8 cellular contexts compared by ENCODE assay signal in genomic region chr1:96966536-96967138, GRCh38.
DNase-seq lines count a peak whose midpoint lies in the region; ATAC-seq lines count a peak whose summit lies in the region.

No MANE protein-coding gene starts in this region.

- no peak overlapping the region for H3K27ac ChIP-seq in epithelial cell of prostate
- no peak overlapping the region for H3K27ac ChIP-seq in naive thymus-derived CD4-positive, alpha-beta T cell (ENCODE audit: low read depth, low read length)

- DNase-seq in D341Med (ENCODE audit: low spot score) = peak; percentile 72
- DNase-seq in NOMO-1 treated with DMSO at 0.1 percent for 48 hours (lab: John Stamatoyannopoulos, UW; ENCODE audit: unreplicated experiment) = peak; percentile 53
- DNase-seq in activated CD8-positive, alpha-beta memory T cell treated with anti-CD3 and anti-CD28 coated beads, Interleukin-2, amount 50 U/mL, for 24 hours (ENCODE audit: extremely low read depth) = peak; percentile 44
- peak; percentile 6 for DNase-seq in epithelial cell of prostate (ENCODE audit: low read depth, low spot score)
- peak; percentile 30 to 71 (median 60) for DNase-seq in naive thymus-derived CD4-positive, alpha-beta T cell
- peak; percentile 22 to 42 for DNase-seq in stimulated activated CD8-positive, alpha-beta memory T cell treated with anti-CD3 and anti-CD28 coated beads, Interleukin-7, amount 100 ng/mL, for 48 hours (ENCODE audit: extremely low read depth in 1 of 2, low read depth in 1 of 2)

- no peak overlapping the region for H3K27ac Mint-ChIP-seq in naive thymus-derived CD4-positive, alpha-beta T cell

- peaks cover 7 to 55% (median 28%) of the 10 kb centered on the region in 5 donors for H3K27me3 Mint-ChIP-seq in naive thymus-derived CD4-positive, alpha-beta T cell

- POLR2A ChIA-PET in naive thymus-derived CD4-positive, alpha-beta T cell (lab: Charles Lee) = no interaction called here

- no peaks in the 10 kb centered on the region for H3K4me1 ChIP-seq in naive thymus-derived CD4-positive, alpha-beta T cell (ENCODE audit: control insufficient read depth in 2 of 2, insufficient read depth in 2 of 2, low read length in 2 of 2)

- H3K9me3 Mint-ChIP-seq in naive thymus-derived CD4-positive, alpha-beta T cell = no peaks in the 10 kb centered on the region

- H3K9me3 ChIP-seq in naive thymus-derived CD4-positive, alpha-beta T cell (ENCODE audit: control insufficient read depth in 2 of 3, low read length in 3 of 3) = no peaks in the 10 kb centered on the region

- no peaks in the 10 kb centered on the region for H3K4me1 Mint-ChIP-seq in naive thymus-derived CD4-positive, alpha-beta T cell

- ATAC-seq in GM19463 (IDR thresholded peaks at IDR 0.05; ENCODE audit: unreplicated experiment) (peak; percentile 88), HG03565 (IDR thresholded peaks at IDR 0.05; ENCODE audit: unreplicated experiment) (peak; percentile 88)
- peak; percentile 82 for ATAC-seq in naive thymus-derived CD4-positive, alpha-beta T cell

- H3K36me3 Mint-ChIP-seq in naive thymus-derived CD4-positive, alpha-beta T cell = no peaks in the 10 kb centered on the region

- H3K36me3 ChIP-seq in naive thymus-derived CD4-positive, alpha-beta T cell (ENCODE audit: control insufficient read depth in 2 of 3, insufficient read depth in 3 of 3, low read length in 3 of 3) = no peaks in the 10 kb centered on the region

- no peaks in the 10 kb centered on the region for H3K27me3 ChIP-seq in naive thymus-derived CD4-positive, alpha-beta T cell (ENCODE audit: control insufficient read depth in 2 of 2, insufficient read depth in 2 of 2, low read length in 2 of 2)

- CTCF ChIA-PET in naive thymus-derived CD4-positive, alpha-beta T cell (lab: Charles Lee) = interaction anchor here (0.7 to 1.0 kb wide), 2 partner anchors 1083 to 1093 kb away, joined by 3 read pairs; no protein-coding TSS in a partner anchor

- no peak overlapping the region for H3K4me3 Mint-ChIP-seq in naive thymus-derived CD4-positive, alpha-beta T cell

- no peak overlapping the region for H3K4me3 ChIP-seq in naive thymus-derived CD4-positive, alpha-beta T cell (ENCODE audit: low read length)

- intact Hi-C loops in naive thymus-derived CD4-positive, alpha-beta T cell (cut with micrococcal nuclease) = loop anchor here (1.0 to 10.0 kb wide), 4 partner anchors 848 to 1088 kb away; no protein-coding TSS in a partner anchor

Comparison
In these comparisons a context has a peak if more than half of its experiments do, and no peak if none do; other contexts are left out.
1. DNase-seq: peak in every context shown above with its lines; median percentile 72 in D341Med; 60 in naive thymus-derived CD4-positive, alpha-beta T cell; 53 in NOMO-1 treated with DMSO at 0.1 percent for 48 hours; 44 in activated CD8-positive, alpha-beta memory T cell treated with anti-CD3 and anti-CD28 coated beads, Interleukin-2, amount 50 U/mL, for 24 hours; 32 in stimulated activated CD8-positive, alpha-beta memory T cell treated with anti-CD3 and anti-CD28 coated beads, Interleukin-7, amount 100 ng/mL, for 48 hours; 6 in epithelial cell of prostate.